ENCODE assay signal across 8 cellular contexts in the genomic region with DNA sequence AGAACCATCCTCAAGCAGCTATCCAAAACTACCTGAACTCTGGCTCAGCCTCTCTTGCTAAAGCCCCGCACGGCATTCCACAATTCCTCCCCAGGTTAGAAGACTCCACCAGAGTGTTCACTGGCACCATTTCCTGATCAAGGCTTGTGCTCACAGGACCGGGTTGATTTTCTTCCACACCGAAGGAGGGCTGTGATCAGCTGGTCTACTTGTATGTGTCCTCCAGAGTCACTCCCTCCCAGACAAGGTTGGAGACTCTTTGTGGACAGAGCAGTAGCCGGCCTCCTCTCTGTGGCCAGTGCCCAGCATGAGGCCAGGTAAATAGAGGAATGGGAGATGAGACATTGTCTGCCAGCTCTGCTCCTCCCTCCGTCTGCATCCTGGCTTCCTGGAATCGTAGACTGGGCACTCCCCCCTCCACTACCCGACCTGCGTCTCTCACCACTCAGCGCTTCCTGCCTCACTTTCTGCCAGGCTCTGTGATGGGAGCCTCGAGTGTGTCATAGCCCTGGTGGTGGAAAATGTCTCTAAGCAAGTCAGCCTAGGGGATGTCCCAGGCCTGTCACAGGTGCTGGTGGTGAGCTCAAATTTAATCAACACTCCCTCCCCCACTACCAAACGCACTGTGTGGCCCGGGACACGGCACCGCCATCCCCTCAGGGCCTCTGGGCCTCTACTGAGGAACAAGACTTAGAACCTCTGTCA. TPM values are rescaled to one million over a fixed set of nuclear protein-coding genes. Genes with fewer than 3 reads are reported as not detected.
DNase-seq lines count a peak whose midpoint lies in the region; ATAC-seq and TF ChIP-seq lines count a peak whose summit lies in the region.

No MANE protein-coding gene starts in this region.

- no peaks in the 10 kb centered on the region for H3K79me2 ChIP-seq in Loucy (ENCODE audit: insufficient read depth, low read length)

- peak overlapping the region; percentile 20 for H3K4me3 ChIP-seq in Loucy (ENCODE audit: low read length, poor library complexity, severe bottlenecking)

- ATAC-seq in GM21717 (IDR thresholded peaks at IDR 0.05; ENCODE audit: unreplicated experiment) (peak; percentile 59), esophagus mucosa (peak; percentile 84), GM21515 (IDR thresholded peaks at IDR 0.05; ENCODE audit: unreplicated experiment) (no peak)

- peak overlapping the region; percentile 84 for H2AFZ ChIP-seq in Loucy (ENCODE audit: low read length)

- H3K27me3 ChIP-seq in Loucy (ENCODE audit: insufficient read depth, low read length, poor library complexity, severe bottlenecking) = no peaks in the 10 kb centered on the region

- peak overlapping the region; percentile 45 for H3K4me2 ChIP-seq in Loucy (ENCODE audit: low read depth, low read length, poor library complexity, severe bottlenecking)

- peak overlapping the region; percentile 57 for H3K9ac ChIP-seq in Loucy (ENCODE audit: low read depth, low read length, poor library complexity, severe bottlenecking)

- DNase-seq in Daoy (ENCODE audit: low read depth) (peak; percentile 79), cerebellar nuclear complex (lab: John Stamatoyannopoulos, UW) (no peak)
- DNase-seq in activated CD8-positive, alpha-beta memory T cell treated with anti-CD3 and anti-CD28 coated beads for 48 hours (ENCODE audit: low read depth in 2 of 3, low spot score in 2 of 3) = peak; percentile 71 to 86 (median 75)
- DNase-seq in stimulated activated CD4-positive, alpha-beta T cell treated with anti-CD3 and anti-CD28 coated beads, TNF-alpha, amount 100 ng/mL, for 48 hours (ENCODE audit: low read depth in 3 of 3) = peak; percentile 78 to 94 (median 85)

- H3K4me1 ChIP-seq in Loucy (ENCODE audit: insufficient read depth, low read length, poor library complexity, severe bottlenecking) = peaks cover 15% of the 10 kb centered on the region

- TF ChIP-seq CTCF in Loucy (conservative IDR thresholded peaks at IDR 0.05; ENCODE audit: low read length) = no peak

- H3K36me3 ChIP-seq in Loucy (ENCODE audit: insufficient read depth, low read length) = no peaks in the 10 kb centered on the region

- H4K20me1 ChIP-seq in Loucy (ENCODE audit: insufficient read depth, low read length, poor library complexity, severe bottlenecking) = no peaks in the 10 kb centered on the region

- H3K9me2 ChIP-seq in Loucy (replicated peaks; ENCODE audit: low read depth, low read length) = no peaks in the 10 kb centered on the region

- H3K9me3 ChIP-seq in Loucy (ENCODE audit: insufficient read depth, low read depth, low read length) = no peaks in the 10 kb centered on the region

- H3F3A ChIP-seq in Loucy (ENCODE audit: low read depth) = no peaks in the 10 kb centered on the region

RNA-seq across cellular contexts. Expression of gene TMPRSS6, which starts 12.5 kb away (rescaled TPM):
- total RNA-seq in Daoy (2014; rRNA removed; shearing (Covaris generic)) = not detected in 2 replicates
- total RNA-seq in esophagus mucosa = not detected

RNA-seq across cellular contexts. Expression of gene IL2RB, which starts 27.7 kb away (rescaled TPM):
- total RNA-seq in Daoy (2014; rRNA removed; shearing (Covaris generic)) = not detected in 2 replicates
- 3.1 TPM for total RNA-seq in esophagus mucosa

Comparison
In these comparisons a context has a peak if more than half of its experiments do, and no peak if none do; other contexts are left out.
1. DNase-seq: peak in Daoy (single experiment), activated CD8-positive, alpha-beta memory T cell treated with anti-CD3 and anti-CD28 coated beads for 48 hours (3 of 3) and stimulated activated CD4-positive, alpha-beta T cell treated with anti-CD3 and anti-CD28 coated beads, TNF-alpha, amount 100 ng/mL, for 48 hours (3 of 3); none in cerebellar nuclear complex (0 of 2).